In the genomic region with DNA sequence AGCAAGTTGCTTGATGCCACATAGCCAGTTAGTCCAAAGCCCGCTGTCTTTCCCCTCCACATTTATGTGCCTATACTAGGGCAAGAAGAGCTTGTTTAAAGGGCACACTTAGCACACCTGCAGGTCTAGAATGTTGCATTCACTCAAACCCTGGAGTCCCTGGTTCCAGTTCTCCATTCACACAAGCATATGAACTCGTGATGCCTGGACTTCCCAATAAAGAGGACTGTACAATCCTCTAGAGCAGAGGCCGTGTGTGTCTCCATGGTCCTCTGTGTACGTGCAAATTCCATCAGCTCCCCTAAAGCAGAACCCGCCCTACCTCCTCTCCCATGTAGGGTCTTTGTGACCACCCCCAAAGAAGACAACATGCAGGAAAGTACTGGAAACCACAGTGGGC, we compare ENCODE assay signal across 25 cellular contexts.
"Had no signal": no experiment of that assay in that cellular context is flagged by ENCODE, and none has a peak within 500 bp of the region (broad histone marks: within the 10 kb centered on the region; RNA-seq: fewer than 3 reads in every experiment).

No MANE protein-coding gene starts in this region.

- H3K36me3 ChIP-seq: left ventricle myocardium inferior, pancreas, right atrium auricular region, right lobe of liver, stomach, suprapubic skin, thoracic aorta, tibial artery, upper lobe of right lung had no signal

- H3K27ac Mint-ChIP-seq: memory B cell; naive thymus-derived CD8-positive, alpha-beta T cell; progenitor cell of endocrine pancreas; stimulated activated naive B cell treated with anti-CD40 and anti-IgM and Interleukin-4, amounts not matched to agents 10 μg/mL and 1 μg/mL and 100 μg/mL, for 72 hours had no signal

- H3K27me3 ChIP-seq: hepatocyte, pancreas, right atrium auricular region, right lobe of liver, suprapubic skin, tibial artery, upper lobe of right lung had no signal

- H3K27ac ChIP-seq: hepatocyte, left ventricle myocardium inferior, pancreas, right atrium auricular region, right lobe of liver, stomach, suprapubic skin, thoracic aorta, tibial artery, upper lobe of right lung had no signal

- H3K9me3 ChIP-seq: left ventricle myocardium inferior, pancreas, right atrium auricular region, right lobe of liver, stomach, suprapubic skin, thoracic aorta, tibial artery, upper lobe of right lung had no signal

- H3K27me3 Mint-ChIP-seq: progenitor cell of endocrine pancreas had no signal

- ATAC-seq: naive thymus-derived CD8-positive, alpha-beta T cell had no signal

- DNase-seq: islet precursor cell; left ventricle myocardium inferior; naive thymus-derived CD8-positive, alpha-beta T cell; pancreas; right lobe of liver; stimulated activated CD4-positive, alpha-beta T cell treated with anti-CD3 and anti-CD28 coated beads, Interleukin-12 subunit alpha, Interleukin-12 subunit beta, amount 100 ng/mL, for 4 hours; stimulated activated CD4-positive, alpha-beta T cell treated with anti-CD3 and anti-CD28 coated beads, Interleukin-15, amount 100 ng/mL, for 24 hours; stimulated activated CD4-positive, alpha-beta T cell treated with anti-CD3 and anti-CD28 coated beads, Interleukin-2, amount 100 ng/mL, for 24 hours; stimulated activated CD4-positive, alpha-beta T cell treated with anti-CD3 and anti-CD28 coated beads, Interleukin-4, amount 100 ng/mL, for 1 hour; stimulated activated naive B cell treated with anti-CD40 and anti-IgM and Interleukin-4, amounts not matched to agents 10 μg/mL and 1 μg/mL and 100 μg/mL, for 72 hours; stimulated activated naive CD8-positive, alpha-beta T cell treated with anti-CD3 and anti-CD28 coated beads, Interleukin-15, Interleukin-2, amounts not matched to agents 100 U/mL and 50 U/mL, for 24 hours; stomach; tibial artery; trophoblast cell; upper lobe of right lung had no signal

- H3K4me3 ChIP-seq: hepatocyte, left ventricle myocardium inferior, lung, pancreas, right atrium auricular region, right lobe of liver, skin epidermis, stomach, suprapubic skin, thoracic aorta, tibial artery, upper lobe of right lung had no signal

- H3K4me3 Mint-ChIP-seq: memory B cell; naive thymus-derived CD8-positive, alpha-beta T cell; stimulated activated naive B cell treated with anti-CD40 and anti-IgM and Interleukin-4, amounts not matched to agents 10 μg/mL and 1 μg/mL and 100 μg/mL, for 72 hours had no signal

- H3K9me3 Mint-ChIP-seq: memory B cell; nephron; neural crest cell; stimulated activated naive B cell treated with anti-CD40 and anti-IgM and Interleukin-4, amounts not matched to agents 10 μg/mL and 1 μg/mL and 100 μg/mL, for 72 hours had no signal

- H3K36me3 Mint-ChIP-seq: memory B cell; stimulated activated naive B cell treated with anti-CD40 and anti-IgM and Interleukin-4, amounts not matched to agents 10 μg/mL and 1 μg/mL and 100 μg/mL, for 72 hours had no signal
